Comparison of ENCODE assay signal across 24 cellular contexts in the genomic region with DNA sequence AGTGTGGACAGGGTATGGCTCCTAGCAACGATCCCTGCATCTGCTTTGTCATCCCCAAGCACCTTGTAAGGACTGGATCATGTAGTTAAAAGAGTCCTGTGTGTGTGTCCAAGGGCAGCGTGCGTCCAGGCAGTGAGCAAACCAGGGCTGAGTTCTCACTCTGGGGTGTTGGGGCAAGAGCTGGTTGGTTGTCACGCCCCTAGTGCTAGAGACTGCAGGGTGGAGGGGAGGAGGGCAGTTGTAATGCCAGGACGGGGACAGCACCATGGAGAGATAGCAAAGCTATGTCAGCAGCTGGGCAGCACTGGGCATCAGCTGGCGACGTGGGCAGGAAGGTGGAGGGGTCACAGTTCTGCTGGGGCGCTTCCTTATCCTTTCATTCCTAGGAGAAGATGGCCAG.
"Had no signal": no experiment of that assay in that cellular context is flagged by ENCODE, and none has a peak within 500 bp of the region (broad histone marks: within the 10 kb centered on the region; RNA-seq: fewer than 3 reads in every experiment).

No MANE protein-coding gene starts in this region.

- ATAC-seq: effector memory CD8-positive, alpha-beta T cell; esophagus mucosa; gastrocnemius medialis; heart right ventricle; left lung; left ventricle myocardium superior; lower lobe of right lung had no signal

- H3K27me3 Mint-ChIP-seq: dendritic cell treated with granulocyte-macrophage colony-stimulating factor and Interleukin-4, amounts not matched to agents 40 ng/mL and 50 ng/mL, for 4 days had no signal

- H3K27ac Mint-ChIP-seq: dendritic cell treated with granulocyte-macrophage colony-stimulating factor and Interleukin-4, amounts not matched to agents 40 ng/mL and 50 ng/mL, for 4 days; effector memory CD8-positive, alpha-beta T cell; endodermal cell had no signal

- H3K4me3 Mint-ChIP-seq: dendritic cell treated with granulocyte-macrophage colony-stimulating factor and Interleukin-4, amounts not matched to agents 40 ng/mL and 50 ng/mL, for 4 days; effector memory CD8-positive, alpha-beta T cell; endodermal cell had no signal

- H3K4me1 ChIP-seq: colonic mucosa, esophagus squamous epithelium had no signal

- H3K9me3 ChIP-seq: colonic mucosa, esophagus squamous epithelium, gastrocnemius medialis, heart right ventricle, left lung, lower lobe of right lung had no signal

- H3K4me1 Mint-ChIP-seq: endodermal cell had no signal

- DNase-seq: cerebellar nuclear complex; colonic mucosa; cortex of kidney; effector CD8-positive, alpha-beta T cell; effector memory CD8-positive, alpha-beta T cell; endodermal cell; erythroblast; esophagus squamous epithelium; foreskin fibroblast; foreskin melanocyte; gastrocnemius medialis; glutamatergic neuron; head of caudate nucleus; heart right ventricle; hippocampal formation; left cardiac atrium; left lung; left ventricle myocardium superior; lower lobe of right lung; mesenchymal stem cell; midbrain had no signal

- H3K36me3 ChIP-seq: colonic mucosa, esophagus squamous epithelium, gastrocnemius medialis, heart right ventricle, left lung, lower lobe of right lung had no signal

- H3K27me3 ChIP-seq: colonic mucosa, esophagus squamous epithelium, gastrocnemius medialis, heart right ventricle, left lung had no signal

- H3K27ac ChIP-seq: colonic mucosa, epithelial cell of prostate, esophagus squamous epithelium, gastrocnemius medialis, heart right ventricle, left lung, lower lobe of right lung had no signal

- H3K4me3 ChIP-seq: colonic mucosa, esophagus squamous epithelium, gastrocnemius medialis, heart right ventricle, left lung, lower lobe of right lung had no signal

- H3K9me3 Mint-ChIP-seq: dendritic cell treated with granulocyte-macrophage colony-stimulating factor and Interleukin-4, amounts not matched to agents 40 ng/mL and 50 ng/mL, for 4 days; effector memory CD8-positive, alpha-beta T cell; endodermal cell had no signal
